Comparison of ENCODE assay signal across 2 cellular contexts in the genomic region with DNA sequence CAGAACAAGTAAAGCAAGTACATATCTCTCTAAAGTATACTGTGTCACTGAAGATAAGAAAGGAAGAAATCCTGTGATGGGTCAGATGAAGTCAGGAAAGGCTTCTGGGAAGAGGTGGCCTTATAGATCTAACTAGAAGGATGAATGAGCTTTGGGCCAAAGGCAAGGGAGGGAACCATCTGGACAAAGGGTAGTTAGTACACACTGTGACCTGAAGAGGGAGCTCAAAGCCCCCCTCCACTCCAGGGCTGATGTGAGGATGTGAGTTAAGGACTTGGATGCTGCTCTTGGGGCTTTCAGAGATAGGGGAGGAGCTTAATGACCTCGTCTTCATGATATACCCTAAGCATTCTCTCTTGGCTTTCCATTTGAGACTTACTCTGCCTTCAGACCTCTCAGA.
TF ChIP-seq lines count a peak whose summit lies in the region.

No MANE protein-coding gene starts in this region.

TF ChIP-seq in SK-N-SH, 30 proteins besides CTCF, POLR2A, EP300 and RAD21:
- TF ChIP-seq NFIC (IDR thresholded peaks at IDR 0.05; ENCODE audit: borderline replicate concordance): no peak
- peak; percentile 41; the same call in 1 of the 2 replicates for TF ChIP-seq SMC3 (IDR thresholded peaks at IDR 0.05; ENCODE audit: low read depth, low read length)
- TF ChIP-seq, protein P1, sequence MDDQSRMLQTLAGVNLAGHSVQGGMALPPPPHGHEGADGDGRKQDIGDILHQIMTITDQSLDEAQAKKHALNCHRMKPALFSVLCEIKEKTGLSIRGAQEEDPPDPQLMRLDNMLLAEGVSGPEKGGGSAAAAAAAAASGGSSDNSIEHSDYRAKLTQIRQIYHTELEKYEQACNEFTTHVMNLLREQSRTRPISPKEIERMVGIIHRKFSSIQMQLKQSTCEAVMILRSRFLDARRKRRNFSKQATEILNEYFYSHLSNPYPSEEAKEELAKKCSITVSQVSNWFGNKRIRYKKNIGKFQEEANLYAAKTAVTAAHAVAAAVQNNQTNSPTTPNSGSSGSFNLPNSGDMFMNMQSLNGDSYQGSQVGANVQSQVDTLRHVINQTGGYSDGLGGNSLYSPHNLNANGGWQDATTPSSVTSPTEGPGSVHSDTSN (IDR thresholded peaks at IDR 0.05): no peak
- no peak for TF ChIP-seq FOSL2 (IDR thresholded peaks at IDR 0.05; ENCODE audit: borderline replicate concordance, low read depth)

TF ChIP-seq in endothelial cell of umbilical vein, 7 proteins besides CTCF, POLR2A, EP300 and RAD21:
- TF ChIP-seq FOS (IDR thresholded peaks at IDR 0.05; ENCODE audit: borderline replicate concordance, insufficient read depth, low read length) (no peak), GATA2 (IDR thresholded peaks at IDR 0.05; ENCODE audit: insufficient read depth, insufficient read length, low read depth, low read length) (no peak), EZH2 (IDR thresholded peaks at IDR 0.05; ENCODE audit: borderline replicate concordance, low read depth, low read length, severe bottlenecking) (no peak), JUN (IDR thresholded peaks at IDR 0.05; ENCODE audit: borderline replicate concordance, insufficient read depth, insufficient read length, low read depth) (no peak), MYC (IDR thresholded peaks at IDR 0.05; ENCODE audit: low read depth, low read length) (no peak), POLR2AphosphoS5 (IDR thresholded peaks at IDR 0.05; ENCODE audit: insufficient read depth, low read depth, low read length) (no peak)
- TF ChIP-seq, protein P2, sequence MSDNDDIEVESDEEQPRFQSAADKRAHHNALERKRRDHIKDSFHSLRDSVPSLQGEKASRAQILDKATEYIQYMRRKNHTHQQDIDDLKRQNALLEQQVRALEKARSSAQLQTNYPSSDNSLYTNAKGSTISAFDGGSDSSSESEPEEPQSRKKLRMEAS (IDR thresholded peaks at IDR 0.05; ENCODE audit: insufficient read depth, insufficient read length): no peak
